ENCODE assay signal across 15 cellular contexts in genomic region chr1:110280804-110281203, GRCh38. TPM values are rescaled to one million over a fixed set of nuclear protein-coding genes. Genes with fewer than 3 reads are reported as not detected.
A peak's percentile ranks its signal among the peaks of the same experiment; 100 is the strongest.
DNase-seq lines count a peak whose midpoint lies in the region; ATAC-seq, FAIRE-seq and TF ChIP-seq lines count a peak whose summit lies in the region.
"Had no signal": no experiment of that assay in that cellular context is flagged by ENCODE, and none has a peak within 500 bp of the region (broad histone marks: within the 10 kb centered on the region; RNA-seq: fewer than 3 reads in every experiment).

No MANE protein-coding gene starts in this region.

- H3K9me3 ChIP-seq in DND-41 (ENCODE audit: insufficient read depth, low read length, severe bottlenecking) (no peaks in the 10 kb centered on the region), K562 (replicated peaks; ENCODE audit: control insufficient read depth, insufficient read depth, low read depth, low read length) (no peaks in the 10 kb centered on the region), vagina (no peaks in the 10 kb centered on the region)

- no peak overlapping the region for H3K9ac ChIP-seq in DND-41 (ENCODE audit: low read depth, low read length)
- no peak overlapping the region for H3K9ac ChIP-seq in K562 (ENCODE audit: insufficient read depth in 1 of 2, low read depth in 2 of 2, low read length in 2 of 2)

- WGBS in K562 (ENCODE audit: insufficient coverage, low coverage, missing lambda C conversion rate), result 3% methylated on average over 5 of the region's 5 CpGs

- POLR2A ChIA-PET in K562 (lab: Yijun Ruan, JAX), result interaction anchor here (0.5 to 2.8 kb wide), 4 partner anchors 9 to 141 kb away, joined by 3 to 7 read pairs (median 4); no protein-coding TSS in a partner anchor

- H3K36me3 ChIP-seq in DND-41 (ENCODE audit: insufficient read depth, low read length) (no peaks in the 10 kb centered on the region), K562 (ENCODE audit: control insufficient read depth, insufficient read depth, low read length) (no peaks in the 10 kb centered on the region), vagina (no peaks in the 10 kb centered on the region)

- in situ Hi-C loops in K562 (cut with MboI), result no loop called here

- H3K4me3 ChIP-seq in DND-41 (ENCODE audit: low read depth in 1 of 2, low read length in 2 of 2) (no peak overlapping the region), K562 (no peak overlapping the region), vagina (no peak overlapping the region)
- H3K4me3 ChIP-seq: GM23338 had no signal

- H3K27me3 ChIP-seq in DND-41 (ENCODE audit: insufficient read depth, low read length, poor library complexity), result peaks cover 23% of the 10 kb centered on the region
- peaks cover 28 to 57% of the 10 kb centered on the region in 2 experiments for H3K27me3 ChIP-seq in K562 (ENCODE audit: control insufficient read depth in 2 of 2, insufficient read depth in 2 of 2, low read length in 2 of 2)
- H3K27me3 ChIP-seq in vagina, result no peaks in the 10 kb centered on the region

- H3K9me1 ChIP-seq in K562 (ENCODE audit: control insufficient read depth, insufficient read depth, low read length), result no peaks in the 10 kb centered on the region

- no peak overlapping the region for H3K4me2 ChIP-seq in DND-41 (ENCODE audit: insufficient read depth, low read length)
- no peak overlapping the region for H3K4me2 ChIP-seq in K562 (ENCODE audit: insufficient read depth, low read length)
- H3K4me2 ChIP-seq: GM23338 had no signal

- intact Hi-C loops in K562 (cut with micrococcal nuclease) (no loop called here), vagina (cut with DNase I) (no loop called here)

- H3K4me1 ChIP-seq in DND-41 (ENCODE audit: insufficient read depth, low read length) (no peaks in the 10 kb centered on the region), K562 (replicated peaks in 1 of 2; ENCODE audit: control insufficient read depth in 2 of 2, insufficient read depth in 2 of 2, low read length in 2 of 2) (no peaks in the 10 kb centered on the region), vagina (no peaks in the 10 kb centered on the region)

- no peak for TF ChIP-seq RAD21 in K562 (CRISPR knock-in tag; conservative IDR thresholded peaks at IDR 0.05 in 1 of 2, IDR thresholded peaks at IDR 0.05 in 1 of 2)

- H4K20me1 ChIP-seq in DND-41 (ENCODE audit: insufficient read depth, low read length) (no peaks in the 10 kb centered on the region), K562 (replicated peaks; ENCODE audit: control insufficient read depth, insufficient read depth, low read length) (no peaks in the 10 kb centered on the region)

- no TSS peak for BruUV-seq in K562 (replicated peaks; lab: Mats Ljungman, UMichigan)

- DNase-seq in DND-41, result no peak
- DNase-seq in K562 (ENCODE audit: extremely low read depth in 1 of 4, low spot score in 3 of 4), result no peak
- peak; percentile 55 to 65 for DNase-seq in vagina (ENCODE audit: extremely low spot score in 2 of 2)
- DNase-seq: CD4-positive, alpha-beta T cell; CD8-positive, alpha-beta memory T cell; DMS 273 treated with DMSO at 0.1 percent for 48 hours; DMS79; GF-D8 had no signal

- H3K27ac ChIP-seq in DND-41 (ENCODE audit: low read length), result no peak overlapping the region
- H3K27ac ChIP-seq in K562 (ENCODE audit: extremely low read depth, low read depth, low read length), result no peak overlapping the region
- no peak overlapping the region for H3K27ac ChIP-seq in vagina

- CTCF ChIA-PET in K562 (lab: Yijun Ruan, JAX; ENCODE audit: low intra/inter-chr PET ratio), result no interaction called here

- TF ChIP-seq CTCF in DND-41 (IDR thresholded peaks at IDR 0.05; ENCODE audit: borderline replicate concordance, extremely low read depth, low read length, poor library complexity, severe bottlenecking) (no peak), K562 (IDR thresholded peaks at IDR 0.05 in 2 of 3, conservative IDR thresholded peaks at IDR 0.05 in 1 of 3; ENCODE audit: insufficient read depth in 2 of 3, low read depth in 1 of 3, low read length in 3 of 3) (no peak), vagina (IDR thresholded peaks at IDR 0.05) (no peak)

- FAIRE-seq in K562 (lab: Jason Lieb, UNC), result no peak
- FAIRE-seq: D721Med, GM12891, GM18507 had no signal

- TF ChIP-seq POLR2A in K562 (conservative IDR thresholded peaks at IDR 0.05) (no peak), vagina (IDR thresholded peaks at IDR 0.05) (no peak)

- H3K79me2 ChIP-seq in DND-41 (ENCODE audit: insufficient read depth, low read length), result no peaks in the 10 kb centered on the region
- no peaks in the 10 kb centered on the region for H3K79me2 ChIP-seq in K562 (ENCODE audit: control insufficient read depth, insufficient read depth, low read length)

- ATAC-seq in DND-41 (ENCODE audit: insufficient read depth, low read depth), result 0 out of 3 replicates have a peak, but pooled peaks have one; percentile 19
- ATAC-seq in K562, result no peak
- no peak for ATAC-seq in GM21528 (IDR thresholded peaks at IDR 0.05; ENCODE audit: low FRiP score, unreplicated experiment)
- no peak for ATAC-seq in esophagus mucosa
- no peak for ATAC-seq in HG03175 (IDR thresholded peaks at IDR 0.05; ENCODE audit: unreplicated experiment)

- TF ChIP-seq EP300 in K562 (IDR thresholded peaks at IDR 0.05; ENCODE audit: low read length), result no peak

- H2AFZ ChIP-seq in DND-41 (ENCODE audit: low read depth, low read length), result no peak overlapping the region
- no peak overlapping the region for H2AFZ ChIP-seq in K562 (ENCODE audit: low read depth, low read length)
- H2AFZ ChIP-seq: GM23338 had no signal

TF ChIP-seq in K562, 482 proteins besides CTCF, POLR2A, EP300 and RAD21 (continues in another document):
- no peak for TF ChIP-seq ZBTB34 (CRISPR knock-in tag; IDR thresholded peaks at IDR 0.05)
- TF ChIP-seq ZNF609 (CRISPR knock-in tag; IDR thresholded peaks at IDR 0.05; ENCODE audit: borderline replicate concordance), result no peak
- TF ChIP-seq ILF3 (IDR thresholded peaks at IDR 0.05; ENCODE audit: borderline replicate concordance), result no peak

RNA-seq across cellular contexts. Expression of gene RBM15, which starts 58.4 kb away (rescaled TPM):
- 242 and 282 TPM in 2 replicates for total RNA-seq in K562 (2011; cell fraction: chromatin; rRNA removed; ENCODE audit: low replicate concordance)
- total RNA-seq in K562 (2011; cell fraction: nucleolus; rRNA removed), result 217 and 228 TPM in 2 replicates
- 127 and 197 TPM in 2 replicates for total RNA-seq in K562 (2011; cell fraction: nucleoplasm; rRNA removed)
- total RNA-seq in K562 (2014; rRNA removed) (63.4 and 67.7 TPM in 2 replicates), K562 (2014; rRNA removed; fragmentation: Illumina TruSeq; extraction: Trizol) (43.4 and 45.3 TPM in 2 replicates), K562 (2015; rRNA removed; fragmentation: Illumina TruSeq; extraction: Trizol) (57.6 and 58.3 TPM in 2 replicates), K562 (2021) (53.4 and 56.1 TPM in 2 replicates), vagina (36.6 TPM), esophagus mucosa (14.9 TPM)
- polyA plus RNA-seq in K562 (2011; rRNA removed) (28.2 and 32.1 TPM in 2 replicates), K562 (2014; fragmentation: Illumina TruSeq; extraction: Trizol) (16.9 and 17.1 TPM in 2 replicates), K562 (2014; fragmentation: Nextera tagmentation; extraction: Ambion mirVana) (1 to 10 TPM; 2.4 to 4.7 TPM), K562 (2014; rRNA removed) (25.2 and 29.1 TPM in 2 replicates)
- 25.2 and 25.5 TPM in 2 replicates for polyA plus RNA-seq in K562 (2011; cell fraction: cytosol; rRNA removed)
- polyA plus RNA-seq in K562 (2011; cell fraction: nucleus; rRNA removed), result 67.3 and 94.0 TPM in 2 replicates
- polyA plus RNA-seq in K562 (2012), result 11.9 and 12.9 TPM in 2 replicates
- 164 and 169 TPM in 2 replicates for polyA minus RNA-seq in K562 (2011; rRNA and poly(A)+ RNA removed)
- polyA minus RNA-seq in K562 (2011; cell fraction: cytosol; rRNA and poly(A)+ RNA removed), result 57.9 and 59.4 TPM in 2 replicates
- 287 and 388 TPM in 2 replicates for polyA minus RNA-seq in K562 (2011; cell fraction: nucleus; rRNA and poly(A)+ RNA removed)

Comparison
In these comparisons a context has a peak if more than half of its experiments do, and no peak if none do; other contexts are left out.
1. DNase-seq: peak in vagina (2 of 2); none in DND-41 (single experiment) and K562 (0 of 4).